Comparison of ENCODE assay signal across 12 cellular contexts in genomic region chr2:235496239-235496621, GRCh38. TPM values are rescaled to one million over a fixed set of nuclear protein-coding genes. Genes with fewer than 3 reads are reported as not detected.
A peak's percentile ranks its signal among the peaks of the same experiment; 100 is the strongest.
DNase-seq lines count a peak whose midpoint lies in the region; FAIRE-seq lines count a peak whose summit lies in the region.
"Had no signal": no experiment of that assay in that cellular context is flagged by ENCODE, and none has a peak within 500 bp of the region (broad histone marks: within the 10 kb centered on the region; RNA-seq: fewer than 3 reads in every experiment).

No MANE protein-coding gene starts in this region.

- H3K9me3 ChIP-seq in SK-N-MC (ENCODE audit: low read depth, low read length), result no peaks in the 10 kb centered on the region

- FAIRE-seq in urothelium cell line (lab: Jason Lieb, UNC), result no peak
- FAIRE-seq: colon had no signal

- DNase-seq in activated naive CD8-positive, alpha-beta T cell treated with anti-CD3 and anti-CD28 coated beads for 36 hours, result no peak
- DNase-seq in SK-N-MC (ENCODE audit: low read depth, low spot score), result no peak
- DNase-seq in islet precursor cell, result peak; percentile 89
- peak; percentile 20 for DNase-seq in urothelium cell line (ENCODE audit: low spot score)
- no peak for DNase-seq in activated naive CD4-positive, alpha-beta T cell (lab: John Stamatoyannopoulos, UW)
- no peak for DNase-seq in GF-D8 (lab: John Stamatoyannopoulos, UW)
- no peak for DNase-seq in HuH-7 (ENCODE audit: low spot score)
- DNase-seq: CD4-positive, CD25-positive, alpha-beta regulatory T cell; left ventricle myocardium superior; stimulated activated CD4-positive, alpha-beta T cell treated with anti-CD3 and anti-CD28 coated beads, Interleukin-2, amount 100 ng/mL, for 24 hours had no signal

- H3K9me3 Mint-ChIP-seq in activated naive CD8-positive, alpha-beta T cell (ENCODE audit: low read depth), result no peaks in the 10 kb centered on the region
- H3K9me3 Mint-ChIP-seq in activated naive CD8-positive, alpha-beta T cell treated with anti-CD3 and anti-CD28 coated beads for 36 hours, result no peaks in the 10 kb centered on the region

- no peak overlapping the region for H3K27ac Mint-ChIP-seq in activated naive CD8-positive, alpha-beta T cell
- H3K27ac Mint-ChIP-seq in activated naive CD8-positive, alpha-beta T cell treated with anti-CD3 and anti-CD28 coated beads for 36 hours, result no peak overlapping the region
- H3K27ac Mint-ChIP-seq: CD4-positive, CD25-positive, alpha-beta regulatory T cell had no signal

- H3K4me3 ChIP-seq in SK-N-MC, result peak overlapping the region; percentile 82

- H3K4me1 Mint-ChIP-seq in activated naive CD8-positive, alpha-beta T cell (ENCODE audit: low read depth), result peaks cover 19% of the 10 kb centered on the region
- peaks cover 10% of the 10 kb centered on the region for H3K4me1 Mint-ChIP-seq in activated naive CD8-positive, alpha-beta T cell treated with anti-CD3 and anti-CD28 coated beads for 36 hours

- H3K4me3 Mint-ChIP-seq in activated naive CD8-positive, alpha-beta T cell, result peak overlapping the region; percentile 74
- H3K4me3 Mint-ChIP-seq in activated naive CD8-positive, alpha-beta T cell treated with anti-CD3 and anti-CD28 coated beads for 36 hours, result no peak overlapping the region

- H3K27ac ChIP-seq in SK-N-MC, result no peak overlapping the region

- H3K36me3 ChIP-seq in SK-N-MC (ENCODE audit: insufficient read depth, low read length), result no peaks in the 10 kb centered on the region

- peaks cover 30% of the 10 kb centered on the region for H3K27me3 Mint-ChIP-seq in activated naive CD8-positive, alpha-beta T cell
- peaks cover 82% of the 10 kb centered on the region for H3K27me3 Mint-ChIP-seq in activated naive CD8-positive, alpha-beta T cell treated with anti-CD3 and anti-CD28 coated beads for 36 hours

- no peaks in the 10 kb centered on the region for H3K36me3 Mint-ChIP-seq in activated naive CD8-positive, alpha-beta T cell
- no peaks in the 10 kb centered on the region for H3K36me3 Mint-ChIP-seq in activated naive CD8-positive, alpha-beta T cell treated with anti-CD3 and anti-CD28 coated beads for 36 hours
- H3K36me3 Mint-ChIP-seq: CD4-positive, CD25-positive, alpha-beta regulatory T cell had no signal

- no peak overlapping the region for H3K9ac ChIP-seq in SK-N-MC (ENCODE audit: insufficient read length)

RNA-seq across cellular contexts. Expression of gene AGAP1, which starts 2.4 kb away (rescaled TPM):
- 1 to 10 TPM in 1 of 2 experiments, under 1 TPM in 1; 0.89 to 1.4 TPM for total RNA-seq in activated naive CD8-positive, alpha-beta T cell treated with anti-CD3 and anti-CD28 coated beads for 36 hours

Comparison
In these comparisons a context has a peak if more than half of its experiments do, and no peak if none do; other contexts are left out.
1. DNase-seq: peak in islet precursor cell (single experiment) and urothelium cell line (single experiment); none in activated naive CD8-positive, alpha-beta T cell treated with anti-CD3 and anti-CD28 coated beads for 36 hours (single experiment), SK-N-MC (single experiment), activated naive CD4-positive, alpha-beta T cell (0 of 4), GF-D8 (single experiment) and HuH-7 (single experiment).